In genomic region chr15:28911295-28911979, GRCh38 we compare ENCODE assay signal across 1 cellular context.
TF ChIP-seq lines count a peak whose summit lies in the region.

No MANE protein-coding gene starts in this region.

TF ChIP-seq in K562, 482 proteins besides CTCF, POLR2A, EP300 and RAD21 (continued from another document):
- TF ChIP-seq ZNF449 (CRISPR knock-in tag; IDR thresholded peaks at IDR 0.05) (0 out of 2 replicates have a peak, but pooled peaks have one; percentile 44), TFAP4 (CRISPR knock-in tag; IDR thresholded peaks at IDR 0.05; ENCODE audit: borderline replicate concordance) (peak; percentile 99), ARID2 (IDR thresholded peaks at IDR 0.05) (no peak), CBFB (CRISPR knock-in tag; IDR thresholded peaks at IDR 0.05) (peak; percentile 97), TCF3 (CRISPR knock-in tag; IDR thresholded peaks at IDR 0.05) (peak; percentile 100)
